1 cellular context compared by ENCODE assay signal in genomic region chr6:41735427-41736206, GRCh38.
TF ChIP-seq lines count a peak whose summit lies in the region.

Gene TFEB (minus strand): TSS chr6:41735608. CDS start chr6:41691213, 44,395 bp downstream.

TF ChIP-seq in GM12878, 131 proteins besides CTCF, POLR2A, EP300 and RAD21 (continued from another document and continues in another):
- peak; percentile 93 for TF ChIP-seq ZNF592 (IDR thresholded peaks at IDR 0.05)
- no peak for TF ChIP-seq MYC (IDR thresholded peaks at IDR 0.05; ENCODE audit: insufficient read depth, insufficient read length, insufficient replicate concordance, low read length, severe bottlenecking)
- no peak for TF ChIP-seq ZBED1 (IDR thresholded peaks at IDR 0.05; ENCODE audit: borderline replicate concordance)
- TF ChIP-seq IRF5 (IDR thresholded peaks at IDR 0.05; ENCODE audit: borderline replicate concordance): no peak
- no peak for TF ChIP-seq ATF7 (IDR thresholded peaks at IDR 0.05; ENCODE audit: low read depth)
- TF ChIP-seq, protein P1, sequence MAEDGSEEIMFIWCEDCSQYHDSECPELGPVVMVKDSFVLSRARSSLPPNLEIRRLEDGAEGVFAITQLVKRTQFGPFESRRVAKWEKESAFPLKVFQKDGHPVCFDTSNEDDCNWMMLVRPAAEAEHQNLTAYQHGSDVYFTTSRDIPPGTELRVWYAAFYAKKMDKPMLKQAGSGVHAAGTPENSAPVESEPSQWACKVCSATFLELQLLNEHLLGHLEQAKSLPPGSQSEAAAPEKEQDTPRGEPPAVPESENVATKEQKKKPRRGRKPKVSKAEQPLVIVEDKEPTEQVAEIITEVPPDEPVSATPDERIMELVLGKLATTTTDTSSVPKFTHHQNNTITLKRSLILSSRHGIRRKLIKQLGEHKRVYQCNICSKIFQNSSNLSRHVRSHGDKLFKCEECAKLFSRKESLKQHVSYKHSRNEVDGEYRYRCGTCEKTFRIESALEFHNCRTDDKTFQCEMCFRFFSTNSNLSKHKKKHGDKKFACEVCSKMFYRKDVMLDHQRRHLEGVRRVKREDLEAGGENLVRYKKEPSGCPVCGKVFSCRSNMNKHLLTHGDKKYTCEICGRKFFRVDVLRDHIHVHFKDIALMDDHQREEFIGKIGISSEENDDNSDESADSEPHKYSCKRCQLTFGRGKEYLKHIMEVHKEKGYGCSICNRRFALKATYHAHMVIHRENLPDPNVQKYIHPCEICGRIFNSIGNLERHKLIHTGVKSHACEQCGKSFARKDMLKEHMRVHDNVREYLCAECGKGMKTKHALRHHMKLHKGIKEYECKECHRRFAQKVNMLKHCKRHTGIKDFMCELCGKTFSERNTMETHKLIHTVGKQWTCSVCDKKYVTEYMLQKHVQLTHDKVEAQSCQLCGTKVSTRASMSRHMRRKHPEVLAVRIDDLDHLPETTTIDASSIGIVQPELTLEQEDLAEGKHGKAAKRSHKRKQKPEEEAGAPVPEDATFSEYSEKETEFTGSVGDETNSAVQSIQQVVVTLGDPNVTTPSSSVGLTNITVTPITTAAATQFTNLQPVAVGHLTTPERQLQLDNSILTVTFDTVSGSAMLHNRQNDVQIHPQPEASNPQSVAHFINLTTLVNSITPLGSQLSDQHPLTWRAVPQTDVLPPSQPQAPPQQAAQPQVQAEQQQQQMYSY (CRISPR knock-in tag; IDR thresholded peaks at IDR 0.05): no peak
- no peak for TF ChIP-seq SMAD5 (IDR thresholded peaks at IDR 0.05; ENCODE audit: low read depth)
- no peak for TF ChIP-seq NBN (IDR thresholded peaks at IDR 0.05)
- peak; percentile 18; the same call in 1 of the 2 replicates for TF ChIP-seq NR2F1 (conservative IDR thresholded peaks at IDR 0.05)
- TF ChIP-seq SKIL (IDR thresholded peaks at IDR 0.05; ENCODE audit: low read depth, poor library complexity, severe bottlenecking): no peak
- TF ChIP-seq MAX (IDR thresholded peaks at IDR 0.05; ENCODE audit: low read depth, low read length): peak; percentile 63
- TF ChIP-seq CBX3 (IDR thresholded peaks at IDR 0.05; ENCODE audit: borderline replicate concordance, low read depth): no peak
- TF ChIP-seq POU2F2 (IDR thresholded peaks at IDR 0.05; ENCODE audit: borderline replicate concordance, low read depth, low read length): peak; percentile 57; the same call in 1 of the 3 replicates
- TF ChIP-seq BCLAF1 (IDR thresholded peaks at IDR 0.05): no peak
- no peak for TF ChIP-seq YBX1 (IDR thresholded peaks at IDR 0.05)
- no peak for TF ChIP-seq SMAD1 (IDR thresholded peaks at IDR 0.05; ENCODE audit: low read depth, partially characterized antibody)
- peak; percentile 100 for TF ChIP-seq HCFC1 (IDR thresholded peaks at IDR 0.05; ENCODE audit: low read length)
- TF ChIP-seq BCL11A (IDR thresholded peaks at IDR 0.05; ENCODE audit: low read depth, low read length): no peak
- TF ChIP-seq, protein P2, sequence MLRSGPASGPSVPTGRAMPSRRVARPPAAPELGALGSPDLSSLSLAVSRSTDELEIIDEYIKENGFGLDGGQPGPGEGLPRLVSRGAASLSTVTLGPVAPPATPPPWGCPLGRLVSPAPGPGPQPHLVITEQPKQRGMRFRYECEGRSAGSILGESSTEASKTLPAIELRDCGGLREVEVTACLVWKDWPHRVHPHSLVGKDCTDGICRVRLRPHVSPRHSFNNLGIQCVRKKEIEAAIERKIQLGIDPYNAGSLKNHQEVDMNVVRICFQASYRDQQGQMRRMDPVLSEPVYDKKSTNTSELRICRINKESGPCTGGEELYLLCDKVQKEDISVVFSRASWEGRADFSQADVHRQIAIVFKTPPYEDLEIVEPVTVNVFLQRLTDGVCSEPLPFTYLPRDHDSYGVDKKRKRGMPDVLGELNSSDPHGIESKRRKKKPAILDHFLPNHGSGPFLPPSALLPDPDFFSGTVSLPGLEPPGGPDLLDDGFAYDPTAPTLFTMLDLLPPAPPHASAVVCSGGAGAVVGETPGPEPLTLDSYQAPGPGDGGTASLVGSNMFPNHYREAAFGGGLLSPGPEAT (IDR thresholded peaks at IDR 0.05; ENCODE audit: low read depth): no peak
- TF ChIP-seq BRCA1 (IDR thresholded peaks at IDR 0.05; ENCODE audit: low read depth, low read length): no peak
- peak; percentile 91 for TF ChIP-seq SREBF1 (IDR thresholded peaks at IDR 0.05; ENCODE audit: low read length)
- TF ChIP-seq MTA2 (IDR thresholded peaks at IDR 0.05; ENCODE audit: low read depth): no peak
- TF ChIP-seq BMI1 (IDR thresholded peaks at IDR 0.05; ENCODE audit: borderline replicate concordance): no peak
- no peak for TF ChIP-seq CREB1 (IDR thresholded peaks at IDR 0.05; ENCODE audit: low read depth)
- TF ChIP-seq KAT2A (conservative IDR thresholded peaks at IDR 0.05; ENCODE audit: control insufficient read depth, low read depth, low read length): no peak
- TF ChIP-seq, protein P3, sequence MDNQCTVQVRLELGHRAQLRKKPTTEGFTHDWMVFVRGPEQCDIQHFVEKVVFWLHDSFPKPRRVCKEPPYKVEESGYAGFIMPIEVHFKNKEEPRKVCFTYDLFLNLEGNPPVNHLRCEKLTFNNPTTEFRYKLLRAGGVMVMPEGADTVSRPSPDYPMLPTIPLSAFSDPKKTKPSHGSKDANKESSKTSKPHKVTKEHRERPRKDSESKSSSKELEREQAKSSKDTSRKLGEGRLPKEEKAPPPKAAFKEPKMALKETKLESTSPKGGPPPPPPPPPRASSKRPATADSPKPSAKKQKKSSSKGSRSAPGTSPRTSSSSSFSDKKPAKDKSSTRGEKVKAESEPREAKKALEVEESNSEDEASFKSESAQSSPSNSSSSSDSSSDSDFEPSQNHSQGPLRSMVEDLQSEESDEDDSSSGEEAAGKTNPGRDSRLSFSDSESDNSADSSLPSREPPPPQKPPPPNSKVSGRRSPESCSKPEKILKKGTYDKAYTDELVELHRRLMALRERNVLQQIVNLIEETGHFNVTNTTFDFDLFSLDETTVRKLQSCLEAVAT (IDR thresholded peaks at IDR 0.05): no peak
- no peak for TF ChIP-seq ZZZ3 (IDR thresholded peaks at IDR 0.05; ENCODE audit: control insufficient read depth, insufficient read length, low read depth)
- TF ChIP-seq PML (IDR thresholded peaks at IDR 0.05; ENCODE audit: low read length): no peak
- peak; percentile 22; the same call in 1 of the 2 replicates for TF ChIP-seq ZNF24 (IDR thresholded peaks at IDR 0.05)
- peak; percentile 65; the same call in 1 of the 2 replicates for TF ChIP-seq ZNF217 (IDR thresholded peaks at IDR 0.05)
- TF ChIP-seq LARP7 (IDR thresholded peaks at IDR 0.05): peak; percentile 96
- TF ChIP-seq, protein P4, sequence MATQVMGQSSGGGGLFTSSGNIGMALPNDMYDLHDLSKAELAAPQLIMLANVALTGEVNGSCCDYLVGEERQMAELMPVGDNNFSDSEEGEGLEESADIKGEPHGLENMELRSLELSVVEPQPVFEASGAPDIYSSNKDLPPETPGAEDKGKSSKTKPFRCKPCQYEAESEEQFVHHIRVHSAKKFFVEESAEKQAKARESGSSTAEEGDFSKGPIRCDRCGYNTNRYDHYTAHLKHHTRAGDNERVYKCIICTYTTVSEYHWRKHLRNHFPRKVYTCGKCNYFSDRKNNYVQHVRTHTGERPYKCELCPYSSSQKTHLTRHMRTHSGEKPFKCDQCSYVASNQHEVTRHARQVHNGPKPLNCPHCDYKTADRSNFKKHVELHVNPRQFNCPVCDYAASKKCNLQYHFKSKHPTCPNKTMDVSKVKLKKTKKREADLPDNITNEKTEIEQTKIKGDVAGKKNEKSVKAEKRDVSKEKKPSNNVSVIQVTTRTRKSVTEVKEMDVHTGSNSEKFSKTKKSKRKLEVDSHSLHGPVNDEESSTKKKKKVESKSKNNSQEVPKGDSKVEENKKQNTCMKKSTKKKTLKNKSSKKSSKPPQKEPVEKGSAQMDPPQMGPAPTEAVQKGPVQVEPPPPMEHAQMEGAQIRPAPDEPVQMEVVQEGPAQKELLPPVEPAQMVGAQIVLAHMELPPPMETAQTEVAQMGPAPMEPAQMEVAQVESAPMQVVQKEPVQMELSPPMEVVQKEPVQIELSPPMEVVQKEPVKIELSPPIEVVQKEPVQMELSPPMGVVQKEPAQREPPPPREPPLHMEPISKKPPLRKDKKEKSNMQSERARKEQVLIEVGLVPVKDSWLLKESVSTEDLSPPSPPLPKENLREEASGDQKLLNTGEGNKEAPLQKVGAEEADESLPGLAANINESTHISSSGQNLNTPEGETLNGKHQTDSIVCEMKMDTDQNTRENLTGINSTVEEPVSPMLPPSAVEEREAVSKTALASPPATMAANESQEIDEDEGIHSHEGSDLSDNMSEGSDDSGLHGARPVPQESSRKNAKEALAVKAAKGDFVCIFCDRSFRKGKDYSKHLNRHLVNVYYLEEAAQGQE (IDR thresholded peaks at IDR 0.05; ENCODE audit: low read depth, low read length): no peak
- no peak for TF ChIP-seq IRF3 (IDR thresholded peaks at IDR 0.05)
